Comparison of ENCODE assay signal across 18 cellular contexts in the genomic region with DNA sequence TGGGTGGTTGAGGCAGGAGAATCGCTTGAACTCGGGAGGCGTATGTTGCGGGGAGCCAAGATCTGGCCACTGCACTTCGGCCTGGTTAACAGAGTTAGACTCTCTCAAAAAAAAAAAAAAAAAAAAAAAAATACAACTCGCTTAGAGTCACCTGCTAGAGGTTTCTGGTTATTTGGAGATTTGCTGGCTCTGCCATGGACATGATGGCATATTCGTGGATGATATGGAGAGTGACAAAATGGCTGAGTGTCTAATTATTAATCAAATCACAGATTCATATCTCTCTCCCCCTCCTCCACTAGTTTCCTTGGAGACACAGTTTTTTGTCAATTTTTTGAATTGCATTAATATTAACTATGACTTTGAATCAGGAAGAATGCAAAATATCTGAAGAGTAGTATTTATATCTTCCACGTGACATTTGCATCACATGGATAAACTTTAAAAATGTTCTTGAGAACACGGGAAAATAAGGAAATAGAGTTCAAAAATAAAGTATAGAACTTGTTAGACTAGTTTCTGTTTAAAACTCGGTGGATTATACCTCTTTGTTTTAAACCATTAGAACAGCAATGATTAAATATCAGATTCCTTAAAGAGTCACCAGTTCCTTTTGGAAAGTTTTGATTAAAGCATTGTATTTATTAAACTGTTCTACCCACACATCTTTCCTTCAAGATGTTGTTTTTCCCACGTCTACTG.
"Had no signal": no experiment of that assay in that cellular context is flagged by ENCODE, and none has a peak within 500 bp of the region (broad histone marks: within the 10 kb centered on the region; RNA-seq: fewer than 3 reads in every experiment).

No MANE protein-coding gene starts in this region.

- H3K36me3 ChIP-seq: brain microvascular endothelial cell, esophagus muscularis mucosa, ovary, sigmoid colon, thoracic aorta had no signal

- H3K27ac ChIP-seq: brain microvascular endothelial cell, coronary artery, esophagus muscularis mucosa, ovary, sigmoid colon, thoracic aorta had no signal

- H3K4me1 ChIP-seq: esophagus muscularis mucosa, sigmoid colon had no signal

- H3K27me3 ChIP-seq: brain microvascular endothelial cell, ovary, sigmoid colon had no signal

- ATAC-seq: activated CD8-positive, alpha-beta T cell treated with anti-CD3 and anti-CD28 coated beads, Interleukin-2, amount 10 ng/mL, durations not matched to agents 7 days and 5 days; activated T-cell treated with anti-CD3 and anti-CD28 coated beads, Interleukin-2, amount 50 U/mL, for 4 hours; left lobe of liver; naive thymus-derived CD4-positive, alpha-beta T cell; stimulated activated effector memory CD8-positive, alpha-beta T cell treated with anti-CD3 and anti-CD28 coated beads, Interleukin-12 subunit alpha, Interleukin-12 subunit beta, amount 100 ng/mL, for 72 hours had no signal

- H3K27ac Mint-ChIP-seq: activated CD4-positive, alpha-beta T cell treated with anti-CD3 and anti-CD28 coated beads, Interleukin-2, amount 10 ng/mL, durations not matched to agents 24 days and 14 days; activated CD8-positive, alpha-beta T cell treated with anti-CD3 and anti-CD28 coated beads, Interleukin-2, amount 10 ng/mL, durations not matched to agents 7 days and 5 days; activated naive CD4-positive, alpha-beta T cell treated with anti-CD3 and anti-CD28 coated beads for 36 hours; naive thymus-derived CD4-positive, alpha-beta T cell; stimulated activated effector memory CD8-positive, alpha-beta T cell treated with anti-CD3 and anti-CD28 coated beads, Interleukin-12 subunit alpha, Interleukin-12 subunit beta, amount 100 ng/mL, for 72 hours; T-helper 1 cell treated with Interleukin-12 subunit alpha and Interleukin-12 subunit beta and Interleukin-4 antibody, amounts not matched to agents 30 μg/mL and 1 μg/mL, for 36 hours had no signal

- DNase-seq: activated CD4-positive, alpha-beta T cell treated with anti-CD3 and anti-CD28 coated beads, Interleukin-2, amount 10 ng/mL, durations not matched to agents 24 days and 14 days; activated CD8-positive, alpha-beta T cell treated with anti-CD3 and anti-CD28 coated beads, Interleukin-2, amount 10 ng/mL, durations not matched to agents 7 days and 5 days; activated naive CD4-positive, alpha-beta T cell treated with anti-CD3 and anti-CD28 coated beads for 36 hours; activated T-cell treated with anti-CD3 and anti-CD28 coated beads, Interleukin-2, amount 50 U/mL, for 4 hours; anterior cingulate cortex; brain microvascular endothelial cell; hippocampal formation; naive thymus-derived CD4-positive, alpha-beta T cell; ovary; sigmoid colon; stimulated activated CD4-positive, alpha-beta T cell treated with anti-CD3 and anti-CD28 coated beads, Interleukin-4, amount 100 ng/mL, for 24 hours had no signal

- H3K4me3 ChIP-seq: coronary artery, esophagus muscularis mucosa, ovary, sigmoid colon, thoracic aorta had no signal

- H3K9me3 ChIP-seq: esophagus muscularis mucosa, ovary, sigmoid colon, thoracic aorta had no signal

- H3K4me1 Mint-ChIP-seq: activated CD4-positive, alpha-beta T cell treated with anti-CD3 and anti-CD28 coated beads, Interleukin-2, amount 10 ng/mL, durations not matched to agents 24 days and 14 days; central memory CD8-positive, alpha-beta T cell; naive thymus-derived CD4-positive, alpha-beta T cell; stimulated activated effector memory CD8-positive, alpha-beta T cell treated with anti-CD3 and anti-CD28 coated beads, Interleukin-12 subunit alpha, Interleukin-12 subunit beta, amount 100 ng/mL, for 72 hours had no signal

- H3K36me3 Mint-ChIP-seq: naive thymus-derived CD4-positive, alpha-beta T cell; stimulated activated effector memory CD8-positive, alpha-beta T cell treated with anti-CD3 and anti-CD28 coated beads, Interleukin-12 subunit alpha, Interleukin-12 subunit beta, amount 100 ng/mL, for 72 hours had no signal

- H3K9me3 Mint-ChIP-seq: activated CD4-positive, alpha-beta T cell treated with anti-CD3 and anti-CD28 coated beads, Interleukin-2, amount 10 ng/mL, durations not matched to agents 24 days and 14 days; activated naive CD4-positive, alpha-beta T cell treated with anti-CD3 and anti-CD28 coated beads for 36 hours; activated T-cell treated with anti-CD3 and anti-CD28 coated beads, Interleukin-2, amount 50 U/mL, for 4 hours; central memory CD8-positive, alpha-beta T cell; naive thymus-derived CD4-positive, alpha-beta T cell; stimulated activated effector memory CD8-positive, alpha-beta T cell treated with anti-CD3 and anti-CD28 coated beads, Interleukin-12 subunit alpha, Interleukin-12 subunit beta, amount 100 ng/mL, for 72 hours; T-helper 1 cell treated with Interleukin-12 subunit alpha and Interleukin-12 subunit beta and Interleukin-4 antibody, amounts not matched to agents 30 μg/mL and 1 μg/mL, for 36 hours had no signal

- H3K4me3 Mint-ChIP-seq: activated CD4-positive, alpha-beta T cell treated with anti-CD3 and anti-CD28 coated beads, Interleukin-2, amount 10 ng/mL, durations not matched to agents 24 days and 14 days; activated CD8-positive, alpha-beta T cell treated with anti-CD3 and anti-CD28 coated beads, Interleukin-2, amount 10 ng/mL, durations not matched to agents 7 days and 5 days; activated naive CD4-positive, alpha-beta T cell treated with anti-CD3 and anti-CD28 coated beads for 36 hours; activated T-cell treated with anti-CD3 and anti-CD28 coated beads, Interleukin-2, amount 50 U/mL, for 4 hours; central memory CD8-positive, alpha-beta T cell; naive thymus-derived CD4-positive, alpha-beta T cell; stimulated activated effector memory CD8-positive, alpha-beta T cell treated with anti-CD3 and anti-CD28 coated beads, Interleukin-12 subunit alpha, Interleukin-12 subunit beta, amount 100 ng/mL, for 72 hours; T-helper 1 cell treated with Interleukin-12 subunit alpha and Interleukin-12 subunit beta and Interleukin-4 antibody, amounts not matched to agents 30 μg/mL and 1 μg/mL, for 36 hours had no signal
